Comparison of ENCODE assay signal across 11 cellular contexts in genomic region chr6:42390228-42390934, GRCh38.
DNase-seq lines count a peak whose midpoint lies in the region; ATAC-seq and TF ChIP-seq lines count a peak whose summit lies in the region.
"Had no signal": no experiment of that assay in that cellular context is flagged by ENCODE, and none has a peak within 500 bp of the region (broad histone marks: within the 10 kb centered on the region; RNA-seq: fewer than 3 reads in every experiment).

No MANE protein-coding gene starts in this region.

- peaks cover 94% of the 10 kb centered on the region for H3K79me2 ChIP-seq in PC-3 (ENCODE audit: low read length)

- H3K4me1 Mint-ChIP-seq in activated CD4-positive, alpha-beta memory T cell treated with anti-CD3 and anti-CD28 coated beads, Interleukin-2, amount 10 ng/mL, durations not matched to agents 7 days and 5 days: peaks cover 89% of the 10 kb centered on the region

- H3K27me3 Mint-ChIP-seq in activated CD4-positive, alpha-beta memory T cell treated with anti-CD3 and anti-CD28 coated beads, Interleukin-2, amount 10 ng/mL, durations not matched to agents 7 days and 5 days: no peaks in the 10 kb centered on the region

- peaks cover 14% of the 10 kb centered on the region for H3K4me1 ChIP-seq in lower lobe of right lung
- H3K4me1 ChIP-seq in thyroid gland: peaks cover 6 to 27% of the 10 kb centered on the region in 2 donors
- H3K4me1 ChIP-seq in PC-3 (ENCODE audit: insufficient read depth, low read length): peaks cover 5% of the 10 kb centered on the region; the same call in 1 of the 2 replicates

- DNase-seq in DMS153 (lab: John Stamatoyannopoulos, UW) (peak; percentile 29), DMS153 treated with DMSO at 0.1 percent for 48 hours (lab: John Stamatoyannopoulos, UW; ENCODE audit: unreplicated experiment) (no peak), lower lobe of right lung (no peak), thyroid gland (peak; percentile 28 to 29), brain microvascular endothelial cell (no peak), EL (no peak), PC-3 (no peak)
- DNase-seq in activated CD4-positive, alpha-beta memory T cell treated with anti-CD3 and anti-CD28 coated beads, Interleukin-2, amount 10 ng/mL, durations not matched to agents 7 days and 5 days: peak; percentile 62
- DNase-seq: left colon had no signal

- H3K27ac ChIP-seq in lower lobe of right lung (peak overlapping the region; percentile 66), thyroid gland (peak overlapping the region; percentile 1 to 45 (median 11)), brain microvascular endothelial cell (no peak overlapping the region), PC-3 (ENCODE audit: low read length) (no peak overlapping the region)
- H3K27ac ChIP-seq: 22Rv1, body of pancreas had no signal

- H3K4me3 ChIP-seq in lower lobe of right lung (no peak overlapping the region), thyroid gland (replicated peaks in 1 of 3) (no peak overlapping the region), brain microvascular endothelial cell (ENCODE audit: low read depth, low read length) (no peak overlapping the region), PC-3 (ENCODE audit: low read length) (no peak overlapping the region)
- H3K4me3 ChIP-seq: body of pancreas had no signal

- in situ Hi-C loops in brain microvascular endothelial cell (cut with HindIII; ENCODE audit: low pct_ligation_motif_present, low sequenced_read_pairs): no loop called here

- no peak for TF ChIP-seq CTCF in lower lobe of right lung (IDR thresholded peaks at IDR 0.05)
- no peak for TF ChIP-seq CTCF in thyroid gland (IDR thresholded peaks at IDR 0.05)
- TF ChIP-seq CTCF in brain microvascular endothelial cell (IDR thresholded peaks at IDR 0.05; ENCODE audit: low read depth, low read length, missing control alignments): no peak
- no peak for TF ChIP-seq CTCF in PC-3 (conservative IDR thresholded peaks at IDR 0.05; ENCODE audit: low read depth, low read length)

- no peaks in the 10 kb centered on the region for H3K27me3 ChIP-seq in lower lobe of right lung (ENCODE audit: low read depth)
- no peaks in the 10 kb centered on the region for H3K27me3 ChIP-seq in thyroid gland
- no peaks in the 10 kb centered on the region for H3K27me3 ChIP-seq in brain microvascular endothelial cell (replicated peaks)
- no peaks in the 10 kb centered on the region for H3K27me3 ChIP-seq in PC-3 (ENCODE audit: low read length)
- H3K27me3 ChIP-seq: body of pancreas had no signal

- CTCF ChIA-PET in activated CD4-positive, alpha-beta memory T cell treated with anti-CD3 and anti-CD28 coated beads, Interleukin-2, amount 10 ng/mL, durations not matched to agents 7 days and 5 days (lab: Charles Lee): interaction anchor here (0.6 to 6.2 kb wide), 20 partner anchors 9 to 469 kb away, joined by 3 to 65 read pairs (median 4); partner anchors contain the start of genes BYSL, MED20 and UBR2
- CTCF ChIA-PET in PC-3 (lab: Charles Lee): interaction anchor here (0.6 kb wide), 1 partner anchor 89 kb away, joined by 4 read pairs; no protein-coding TSS in a partner anchor

- H4K20me1 ChIP-seq in PC-3 (ENCODE audit: low read length): no peaks in the 10 kb centered on the region

- no peaks in the 10 kb centered on the region for H3K9me3 ChIP-seq in lower lobe of right lung
- H3K9me3 ChIP-seq in thyroid gland: no peaks in the 10 kb centered on the region
- H3K9me3 ChIP-seq in PC-3 (ENCODE audit: low read length): no peaks in the 10 kb centered on the region
- H3K9me3 ChIP-seq: body of pancreas had no signal

- H3K4me2 ChIP-seq in PC-3 (ENCODE audit: low read length): no peak overlapping the region

- peak overlapping the region; percentile 60 for H3K4me3 Mint-ChIP-seq in activated CD4-positive, alpha-beta memory T cell treated with anti-CD3 and anti-CD28 coated beads, Interleukin-2, amount 10 ng/mL, durations not matched to agents 7 days and 5 days

- H3K9me2 ChIP-seq in PC-3 (replicated peaks; ENCODE audit: low read length): no peaks in the 10 kb centered on the region

- no peak overlapping the region for H3K9ac ChIP-seq in PC-3 (ENCODE audit: low read length)

- ATAC-seq in lower lobe of right lung (peak; percentile 54 to 70), PC-3 (no peak)
- ATAC-seq: body of pancreas, left colon had no signal

- no peaks in the 10 kb centered on the region for H3F3A ChIP-seq in PC-3 (ENCODE audit: low read length, unreplicated experiment)

- no peak for TF ChIP-seq POLR2A in thyroid gland (IDR thresholded peaks at IDR 0.05)

- 54 to 62% methylated on average over 17 of the region's 17 CpGs for WGBS in thyroid gland, 2 donors

- BruUV-seq in PC-3 (replicated peaks; lab: Mats Ljungman, UMichigan): no TSS peak

- POLR2A ChIA-PET in activated CD4-positive, alpha-beta memory T cell treated with anti-CD3 and anti-CD28 coated beads, Interleukin-2, amount 10 ng/mL, durations not matched to agents 7 days and 5 days (lab: Charles Lee): interaction anchor here (0.5 to 10.0 kb wide), 28 partner anchors 8 to 368 kb away, joined by 3 to 107 read pairs (median 4); partner anchors contain the start of genes TBCC and TRERF1
- POLR2A ChIA-PET in PC-3 (lab: Charles Lee; ENCODE audit: unreplicated experiment): no interaction called here

- H3K27ac Mint-ChIP-seq in activated CD4-positive, alpha-beta memory T cell treated with anti-CD3 and anti-CD28 coated beads, Interleukin-2, amount 10 ng/mL, durations not matched to agents 7 days and 5 days: peak overlapping the region; percentile 93

- peaks cover 15% of the 10 kb centered on the region for H3K36me3 Mint-ChIP-seq in activated CD4-positive, alpha-beta memory T cell treated with anti-CD3 and anti-CD28 coated beads, Interleukin-2, amount 10 ng/mL, durations not matched to agents 7 days and 5 days (ENCODE audit: low read depth)

- H2AFZ ChIP-seq in PC-3 (ENCODE audit: low read length): no peak overlapping the region

- H3K36me3 ChIP-seq in lower lobe of right lung (no peaks in the 10 kb centered on the region), thyroid gland (no peaks in the 10 kb centered on the region), brain microvascular endothelial cell (replicated peaks) (no peaks in the 10 kb centered on the region), PC-3 (ENCODE audit: low read depth, low read length) (peaks cover 6% of the 10 kb centered on the region; the same call in 1 of the 2 replicates)

- intact Hi-C loops in lower lobe of right lung (cut with DNase I): no loop called here
- intact Hi-C loops in thyroid gland (cut with DNase I): no loop called here
- intact Hi-C loops in PC-3 (cut with micrococcal nuclease): no loop called here

- H3K9me3 Mint-ChIP-seq in activated CD4-positive, alpha-beta memory T cell treated with anti-CD3 and anti-CD28 coated beads, Interleukin-2, amount 10 ng/mL, durations not matched to agents 7 days and 5 days: no peaks in the 10 kb centered on the region

Comparison
In these comparisons a context has a peak if more than half of its experiments do, and no peak if none do; other contexts are left out.
1. DNase-seq: peak in DMS153 (single experiment), activated CD4-positive, alpha-beta memory T cell treated with anti-CD3 and anti-CD28 coated beads, Interleukin-2, amount 10 ng/mL, durations not matched to agents 7 days and 5 days (single experiment) and thyroid gland (2 of 2); none in DMS153 treated with DMSO at 0.1 percent for 48 hours (single experiment), lower lobe of right lung (single experiment), brain microvascular endothelial cell (single experiment), EL (single experiment) and PC-3 (single experiment).
2. H3K27ac ChIP-seq: peak in lower lobe of right lung (single experiment) and thyroid gland (3 of 3); none in brain microvascular endothelial cell (single experiment) and PC-3 (single experiment).